In the genomic region with DNA sequence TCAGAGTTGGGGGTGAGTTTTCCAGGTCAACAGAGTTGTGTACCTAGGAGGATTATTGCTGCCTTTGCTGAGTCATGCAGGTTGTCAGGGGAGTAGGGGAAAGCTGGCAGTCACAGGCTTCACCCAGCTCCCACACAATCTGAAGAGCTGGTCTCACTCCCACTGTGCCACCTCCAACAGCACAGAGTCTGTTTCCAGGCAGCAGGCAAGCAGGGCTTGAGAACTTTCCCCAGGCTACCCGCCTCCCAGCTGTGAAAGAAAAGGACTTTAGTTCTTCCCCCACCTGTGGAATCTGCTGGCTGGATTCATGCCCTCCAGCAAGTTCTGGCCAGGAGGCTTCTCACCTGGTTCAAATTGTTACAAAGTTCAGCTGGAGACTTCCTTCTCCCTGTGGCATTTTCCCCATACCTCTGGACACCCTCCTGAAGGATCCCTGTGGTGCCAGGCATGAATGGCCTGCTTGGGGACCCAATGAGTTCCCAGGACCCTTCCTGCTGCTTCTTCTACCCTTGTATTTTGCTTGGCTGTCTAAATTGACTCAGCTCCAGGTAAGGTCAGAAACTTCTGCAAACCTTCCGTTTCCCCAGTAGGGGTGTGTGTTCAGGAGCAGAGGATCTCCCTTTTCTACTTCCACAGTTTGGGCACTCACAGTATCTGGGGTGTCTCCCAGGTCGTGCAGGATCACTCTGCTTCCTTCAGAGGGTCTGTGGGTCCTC, we compare ENCODE assay signal across 2 cellular contexts.
TF ChIP-seq lines count a peak whose summit lies in the region.

No MANE protein-coding gene starts in this region.

TF ChIP-seq in HCT116, 20 proteins besides CTCF, POLR2A, EP300 and RAD21:
- no peak for TF ChIP-seq CEBPB (IDR thresholded peaks at IDR 0.05; ENCODE audit: low read depth)
- TF ChIP-seq ZNF274 (IDR thresholded peaks at IDR 0.05; ENCODE audit: low read depth, low read length): no peak

TF ChIP-seq in WTC11, 78 proteins besides CTCF, POLR2A, EP300 and RAD21:
- no peak for TF ChIP-seq RELA (CRISPR knock-in tag; IDR thresholded peaks at IDR 0.05; ENCODE audit: borderline replicate concordance)
